In the genomic region with DNA sequence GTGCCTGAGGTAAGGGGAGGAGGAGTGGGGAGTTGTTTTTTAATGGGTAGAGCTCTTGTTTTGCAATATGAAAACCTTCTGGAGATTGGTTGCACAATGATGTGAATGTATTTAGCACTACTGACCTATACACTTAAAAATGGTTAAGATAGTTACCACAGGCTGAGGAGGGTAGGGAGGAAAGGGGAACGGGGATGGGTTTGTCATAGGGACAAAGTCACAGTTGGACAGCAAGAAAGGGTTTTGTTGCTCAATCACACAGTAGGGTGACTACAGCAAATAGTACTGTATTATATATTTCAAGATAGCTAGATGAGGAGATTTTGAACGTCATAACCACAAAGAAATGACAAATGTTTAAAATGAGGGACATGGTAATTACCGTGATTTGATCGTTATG, we compare ENCODE assay signal across 28 cellular contexts.
"Had no signal": no experiment of that assay in that cellular context is flagged by ENCODE, and none has a peak within 500 bp of the region (broad histone marks: within the 10 kb centered on the region; RNA-seq: fewer than 3 reads in every experiment).

No MANE protein-coding gene starts in this region.

- H3K9ac ChIP-seq: KMS-11 had no signal

- H3K9me3 Mint-ChIP-seq: activated CD4-positive, alpha-beta memory T cell treated with anti-CD3 and anti-CD28 coated beads, Interleukin-2, amount 10 ng/mL, durations not matched to agents 7 days and 5 days; activated naive CD4-positive, alpha-beta T cell treated with anti-CD3 and anti-CD28 coated beads for 36 hours; central memory CD8-positive, alpha-beta T cell had no signal

- ATAC-seq: activated CD4-positive, alpha-beta T cell treated with anti-CD3 and anti-CD28 coated beads for 36 hours; activated T-helper 17 cell treated with anti-CD3 and anti-CD28 coated beads, Interleukin-2, amount 50 U/mL, for 72 hours; Panc1; Right ventricle myocardium inferior had no signal

- H3K4me3 ChIP-seq: MG63, SK-N-MC had no signal

- H3K27ac ChIP-seq: KMS-11, SK-N-MC, VCaP had no signal

- H3K36me3 ChIP-seq: MG63 had no signal

- H3K4me3 Mint-ChIP-seq: activated CD4-positive, alpha-beta memory T cell treated with anti-CD3 and anti-CD28 coated beads, Interleukin-2, amount 10 ng/mL, durations not matched to agents 7 days and 5 days; activated CD4-positive, alpha-beta T cell treated with anti-CD3 and anti-CD28 coated beads for 36 hours; activated naive CD4-positive, alpha-beta T cell treated with anti-CD3 and anti-CD28 coated beads for 36 hours; activated naive CD8-positive, alpha-beta T cell; activated T-helper 17 cell treated with anti-CD3 and anti-CD28 coated beads, Interleukin-2, amount 50 U/mL, for 72 hours; brain; central memory CD8-positive, alpha-beta T cell had no signal

- H3K27ac Mint-ChIP-seq: activated CD4-positive, alpha-beta memory T cell treated with anti-CD3 and anti-CD28 coated beads, Interleukin-2, amount 10 ng/mL, durations not matched to agents 7 days and 5 days; activated CD4-positive, alpha-beta T cell treated with anti-CD3 and anti-CD28 coated beads for 36 hours; activated naive CD4-positive, alpha-beta T cell treated with anti-CD3 and anti-CD28 coated beads for 36 hours; activated naive CD8-positive, alpha-beta T cell; activated T-helper 17 cell treated with anti-CD3 and anti-CD28 coated beads, Interleukin-2, amount 50 U/mL, for 72 hours; brain had no signal

- H3K27me3 ChIP-seq: MG63 had no signal

- H3K4me1 Mint-ChIP-seq: activated CD4-positive, alpha-beta memory T cell treated with anti-CD3 and anti-CD28 coated beads, Interleukin-2, amount 10 ng/mL, durations not matched to agents 7 days and 5 days; activated CD4-positive, alpha-beta T cell treated with anti-CD3 and anti-CD28 coated beads for 36 hours; activated T-helper 17 cell treated with anti-CD3 and anti-CD28 coated beads, Interleukin-2, amount 50 U/mL, for 72 hours; brain; central memory CD8-positive, alpha-beta T cell had no signal

- H3K36me3 Mint-ChIP-seq: activated naive CD8-positive, alpha-beta T cell; brain had no signal

- H3K4me2 ChIP-seq: KMS-11 had no signal

- H3K9me3 ChIP-seq: MG63 had no signal

- DNase-seq: activated CD4-positive, alpha-beta memory T cell treated with anti-CD3 and anti-CD28 coated beads, Interleukin-2, amount 10 ng/mL, durations not matched to agents 7 days and 5 days; activated CD4-positive, alpha-beta T cell treated with anti-CD3 and anti-CD28 coated beads for 36 hours; activated CD4-positive, alpha-beta T cell treated with anti-CD3 and anti-CD28 coated beads, Interleukin-2, amount 50 U/mL, for 1 hour; activated gamma-delta T cell; activated naive CD4-positive, alpha-beta T cell treated with anti-CD3 and anti-CD28 coated beads for 36 hours; activated T-cell treated with anti-CD3 and anti-CD28 coated beads for 4 hours; activated T-cell treated with anti-CD3 and anti-CD28 coated beads, Interleukin-2, amount 50 U/mL, for 48 hours; amygdala; MG63; NCI-H1092 treated with DMSO at 0.1 percent for 48 hours; NCI-H1417 treated with DMSO at 0.1 percent for 48 hours; NCI-H1694; NCI-H2029 treated with DMSO at 0.1 percent for 48 hours; NCI-H446; NCI-H524 treated with DMSO at 0.1 percent for 48 hours; NK-92 treated with Interleukin-12 subunit alpha and Interleukin-12 subunit beta, amount 100 ng/mL, for 24 hours; OCI-M1; RPMI8226; T-helper 1 cell had no signal

- H3K27me3 Mint-ChIP-seq: activated CD4-positive, alpha-beta memory T cell treated with anti-CD3 and anti-CD28 coated beads, Interleukin-2, amount 10 ng/mL, durations not matched to agents 7 days and 5 days; activated CD4-positive, alpha-beta T cell treated with anti-CD3 and anti-CD28 coated beads for 36 hours; activated naive CD8-positive, alpha-beta T cell; brain had no signal
